12 cellular contexts compared by ENCODE assay signal in genomic region chr10:107611101-107611500, GRCh38.
"Had no signal": no experiment of that assay in that cellular context is flagged by ENCODE, and none has a peak within 500 bp of the region (broad histone marks: within the 10 kb centered on the region; RNA-seq: fewer than 3 reads in every experiment).

No MANE protein-coding gene starts in this region.

- H3K27ac ChIP-seq: ascending aorta, cardiac muscle cell, parathyroid adenoma, skin epidermis had no signal

- H3K4me3 Mint-ChIP-seq: activated CD4-positive, alpha-beta memory T cell treated with anti-CD3 and anti-CD28 coated beads, Interleukin-2, amount 10 ng/mL, durations not matched to agents 7 days and 5 days; activated naive CD8-positive, alpha-beta T cell treated with anti-CD3 and anti-CD28 coated beads, Interleukin-2, amount 50 U/mL, for 24 hours had no signal

- H3K4me3 ChIP-seq: ascending aorta, cardiac muscle cell, skin epidermis had no signal

- H3K9me3 Mint-ChIP-seq: activated CD4-positive, alpha-beta memory T cell treated with anti-CD3 and anti-CD28 coated beads, Interleukin-2, amount 10 ng/mL, durations not matched to agents 7 days and 5 days had no signal

- H3K27me3 Mint-ChIP-seq: activated CD4-positive, alpha-beta memory T cell treated with anti-CD3 and anti-CD28 coated beads, Interleukin-2, amount 10 ng/mL, durations not matched to agents 7 days and 5 days; activated naive CD8-positive, alpha-beta T cell treated with anti-CD3 and anti-CD28 coated beads, Interleukin-2, amount 50 U/mL, for 24 hours had no signal

- ATAC-seq: activated naive CD8-positive, alpha-beta T cell treated with anti-CD3 and anti-CD28 coated beads, Interleukin-2, amount 50 U/mL, for 24 hours had no signal

- DNase-seq: activated CD4-positive, alpha-beta memory T cell treated with anti-CD3 and anti-CD28 coated beads, Interleukin-2, amount 10 ng/mL, durations not matched to agents 7 days and 5 days; activated CD4-positive, alpha-beta T cell treated with anti-CD3 and anti-CD28 coated beads for 1 hour; activated CD8-positive, alpha-beta memory T cell treated with anti-CD3 and anti-CD28 coated beads, Interleukin-2, amount 50 U/mL, for 4 hours; activated naive CD4-positive, alpha-beta T cell; activated naive CD8-positive, alpha-beta T cell treated with anti-CD3 and anti-CD28 coated beads, Interleukin-2, amount 50 U/mL, for 24 hours; hippocampal formation; stimulated activated CD4-positive, alpha-beta T cell treated with anti-CD3 and anti-CD28 coated beads, Interleukin-4, amount 100 ng/mL, for 4 hours; T-helper 9 cell had no signal

- H3K27me3 ChIP-seq: ascending aorta, cardiac muscle cell had no signal

- H3K4me1 Mint-ChIP-seq: activated CD4-positive, alpha-beta memory T cell treated with anti-CD3 and anti-CD28 coated beads, Interleukin-2, amount 10 ng/mL, durations not matched to agents 7 days and 5 days; activated naive CD8-positive, alpha-beta T cell treated with anti-CD3 and anti-CD28 coated beads, Interleukin-2, amount 50 U/mL, for 24 hours had no signal

- H3K9me3 ChIP-seq: ascending aorta had no signal

- H3K36me3 ChIP-seq: ascending aorta, cardiac muscle cell had no signal

- H3K27ac Mint-ChIP-seq: activated CD4-positive, alpha-beta memory T cell treated with anti-CD3 and anti-CD28 coated beads, Interleukin-2, amount 10 ng/mL, durations not matched to agents 7 days and 5 days; activated naive CD8-positive, alpha-beta T cell treated with anti-CD3 and anti-CD28 coated beads, Interleukin-2, amount 50 U/mL, for 24 hours had no signal

- H3K4me1 ChIP-seq: ascending aorta, parathyroid adenoma had no signal
